Comparison of ENCODE assay signal across 8 cellular contexts in genomic region chr14:88168498-88169165, GRCh38.
DNase-seq lines count a peak whose midpoint lies in the region; ATAC-seq and TF ChIP-seq lines count a peak whose summit lies in the region.

No MANE protein-coding gene starts in this region.

- no peaks in the 10 kb centered on the region for H3K9me3 Mint-ChIP-seq in MCF 10A (ENCODE audit: unreplicated experiment)

- no peak overlapping the region for H3K27ac Mint-ChIP-seq in MCF 10A (ENCODE audit: low read depth, unreplicated experiment)

- no peak overlapping the region for H3K27ac ChIP-seq in breast epithelium

- H3K4me1 Mint-ChIP-seq in MCF 10A (ENCODE audit: insufficient read depth, unreplicated experiment) = no peaks in the 10 kb centered on the region

- no peaks in the 10 kb centered on the region for H3K27me3 ChIP-seq in breast epithelium

- H3K27me3 Mint-ChIP-seq in MCF 10A (ENCODE audit: insufficient read depth, unreplicated experiment) = peaks cover 39% of the 10 kb centered on the region

- POLR2A ChIA-PET in MCF 10A (lab: Yijun Ruan, JAX) = no interaction called here

- peaks cover 0 to 4% of the 10 kb centered on the region in 2 donors for H3K9me3 ChIP-seq in breast epithelium

- no peak for TF ChIP-seq POLR2A in breast epithelium (IDR thresholded peaks at IDR 0.05)

- TF ChIP-seq CTCF in MCF 10A (IDR thresholded peaks at IDR 0.05; ENCODE audit: unreplicated experiment) = peak; percentile 60
- TF ChIP-seq CTCF in breast epithelium (IDR thresholded peaks at IDR 0.05) = peak in 1 of 3 donors; percentile 56
- TF ChIP-seq CTCF in fibroblast of the aortic adventitia (IDR thresholded peaks at IDR 0.05; ENCODE audit: insufficient read depth, low read length) = peak; percentile 84
- peak; percentile 80 for TF ChIP-seq CTCF in retinal pigment epithelial cell (conservative IDR thresholded peaks at IDR 0.05; ENCODE audit: low read depth, low read length)

- H3K4me1 ChIP-seq in breast epithelium = no peaks in the 10 kb centered on the region

- DNase-seq in MCF 10A (ENCODE audit: unreplicated experiment) (peak; percentile 60), breast epithelium (ENCODE audit: low spot score in 2 of 2) (no peak), NCI-H524 treated with DMSO at 0.1 percent for 48 hours (lab: John Stamatoyannopoulos, UW) (peak; percentile 10), fibroblast of the aortic adventitia (ENCODE audit: low read depth) (peak; percentile 49), retinal pigment epithelial cell (ENCODE audit: low read depth) (no peak), COR-L47 (lab: John Stamatoyannopoulos, UW) (no peak)
- DNase-seq in activated CD8-positive, alpha-beta memory T cell treated with anti-CD3 and anti-CD28 coated beads, Interleukin-2, amount 50 U/mL, for 4 hours = peak; percentile 60

- peak; percentile 86 for ATAC-seq in HG02852 (IDR thresholded peaks at IDR 0.05; ENCODE audit: unreplicated experiment)

- H3K4me3 ChIP-seq in breast epithelium (no peak overlapping the region), fibroblast of the aortic adventitia (ENCODE audit: low read depth, low read length) (no peak overlapping the region), retinal pigment epithelial cell (ENCODE audit: low read length) (no peak overlapping the region)

- H3K36me3 ChIP-seq in breast epithelium = no peaks in the 10 kb centered on the region

- H3K36me3 Mint-ChIP-seq in MCF 10A (ENCODE audit: insufficient read depth, unreplicated experiment) = no peaks in the 10 kb centered on the region

- intact Hi-C loops in MCF 10A (cut with micrococcal nuclease) = loop anchor here (1.0 kb wide), 2 partner anchors 155 to 223 kb away; no protein-coding TSS in a partner anchor
- intact Hi-C loops in breast epithelium (cut with DNase I; ENCODE audit: low total_unique reads) = no loop called here

- BruUV-seq in MCF 10A (replicated peaks; lab: Mats Ljungman, UMichigan) = no TSS peak

- no peak overlapping the region for H3K4me3 Mint-ChIP-seq in MCF 10A (ENCODE audit: unreplicated experiment)

- CTCF ChIA-PET in MCF 10A (lab: Yijun Ruan, JAX) = interaction anchor here (0.6 to 3.1 kb wide), 21 partner anchors 9 to 1404 kb away, joined by 3 to 51 read pairs (median 3); no protein-coding TSS in a partner anchor

Comparison
In these comparisons a context has a peak if more than half of its experiments do, and no peak if none do; other contexts are left out.
1. DNase-seq: peak in MCF 10A (single experiment), NCI-H524 treated with DMSO at 0.1 percent for 48 hours (single experiment), activated CD8-positive, alpha-beta memory T cell treated with anti-CD3 and anti-CD28 coated beads, Interleukin-2, amount 50 U/mL, for 4 hours (single experiment) and fibroblast of the aortic adventitia (single experiment); none in breast epithelium (0 of 2), retinal pigment epithelial cell (single experiment) and COR-L47 (single experiment).